9 cellular contexts compared by ENCODE assay signal in genomic region chr4:2365054-2365912, GRCh38. TPM values are rescaled to one million over a fixed set of nuclear protein-coding genes. Genes with fewer than 3 reads are reported as not detected.
DNase-seq lines count a peak whose midpoint lies in the region; ATAC-seq lines count a peak whose summit lies in the region.
"Had no signal": no experiment of that assay in that cellular context is flagged by ENCODE, and none has a peak within 500 bp of the region (broad histone marks: within the 10 kb centered on the region; RNA-seq: fewer than 3 reads in every experiment).

No MANE protein-coding gene starts in this region.

- H3K27me3 Mint-ChIP-seq in effector memory CD8-positive, alpha-beta T cell = no peaks in the 10 kb centered on the region
- H3K27me3 Mint-ChIP-seq in naive thymus-derived CD8-positive, alpha-beta T cell = no peaks in the 10 kb centered on the region

- no peak for DNase-seq in Right ventricle myocardium inferior (ENCODE audit: missing footprints)
- DNase-seq in cardiac septum (ENCODE audit: low spot score) = no peak
- DNase-seq in effector memory CD8-positive, alpha-beta T cell = no peak
- peak in 6 of 10 donors; percentile 14 to 48 (median 20) for DNase-seq in naive thymus-derived CD8-positive, alpha-beta T cell
- DNase-seq in NCI-H187 (lab: John Stamatoyannopoulos, UW) = no peak
- no peak for DNase-seq in nucleus accumbens (lab: John Stamatoyannopoulos, UW)
- DNase-seq: DMS153 had no signal

- ATAC-seq in Right ventricle myocardium inferior (peak; percentile 14), HG02610 (IDR thresholded peaks at IDR 0.05; ENCODE audit: unreplicated experiment) (no peak), HG03159 (IDR thresholded peaks at IDR 0.05; ENCODE audit: unreplicated experiment) (no peak)
- ATAC-seq in effector memory CD8-positive, alpha-beta T cell (replicated peaks) = peak; percentile 41
- ATAC-seq in naive thymus-derived CD8-positive, alpha-beta T cell = peak; percentile 47 to 60

- intact Hi-C loops in Right ventricle myocardium inferior (cut with DNase I) = no loop called here
- intact Hi-C loops in cardiac septum (cut with DNase I) = no loop called here

- peak overlapping the region; percentile 50 to 87 for H3K4me3 Mint-ChIP-seq in effector memory CD8-positive, alpha-beta T cell
- peak overlapping the region; percentile 52 to 92 (median 74) for H3K4me3 Mint-ChIP-seq in naive thymus-derived CD8-positive, alpha-beta T cell

- POLR2A ChIA-PET in naive thymus-derived CD8-positive, alpha-beta T cell (lab: Charles Lee) = interaction anchor here (1.1 to 2.0 kb wide), 3 partner anchors 68 to 103 kb away, joined by 4 to 6 read pairs (median 4); partner anchors contain the start of gene MXD4

- H3K4me1 Mint-ChIP-seq in effector memory CD8-positive, alpha-beta T cell (ENCODE audit: low read depth in 2 of 2) = peaks cover 15 to 29% of the 10 kb centered on the region in 2 donors
- H3K4me1 Mint-ChIP-seq in naive thymus-derived CD8-positive, alpha-beta T cell = peaks cover 7 to 24% (median 19%) of the 10 kb centered on the region in 4 donors

- H3K27ac Mint-ChIP-seq in effector memory CD8-positive, alpha-beta T cell = peak overlapping the region; percentile 44 to 86
- H3K27ac Mint-ChIP-seq in naive thymus-derived CD8-positive, alpha-beta T cell = peak overlapping the region in 6 of 10 donors; percentile 14 to 96 (median 83)

- peaks cover 3% of the 10 kb centered on the region for H3K36me3 Mint-ChIP-seq in effector memory CD8-positive, alpha-beta T cell (ENCODE audit: insufficient read depth)
- H3K36me3 Mint-ChIP-seq in naive thymus-derived CD8-positive, alpha-beta T cell = peaks cover 0 to 1% (median 0%) of the 10 kb centered on the region in 3 donors

- H3K9me3 Mint-ChIP-seq in effector memory CD8-positive, alpha-beta T cell = no peaks in the 10 kb centered on the region
- peaks cover 0 to 5% (median 0%) of the 10 kb centered on the region in 9 donors for H3K9me3 Mint-ChIP-seq in naive thymus-derived CD8-positive, alpha-beta T cell

RNA-seq across cellular contexts. Expression of gene ZFYVE28, which starts 53.2 kb away (rescaled TPM):
- total RNA-seq in Right ventricle myocardium inferior (6.5 TPM), cardiac septum (4.4 TPM)
- total RNA-seq in naive thymus-derived CD8-positive, alpha-beta T cell = 10 to 100 TPM; 11.8 to 12.3 TPM
- 1 to 10 TPM; 5.0 to 8.5 (median 6.4) TPM for polyA plus RNA-seq in naive thymus-derived CD8-positive, alpha-beta T cell

RNA-seq across cellular contexts. Expression of gene CFAP99, which starts 53.5 kb away (rescaled TPM):
- total RNA-seq in Right ventricle myocardium inferior = not detected
- not detected for total RNA-seq in cardiac septum
- not detected for total RNA-seq in naive thymus-derived CD8-positive, alpha-beta T cell
- under 1 TPM in 1 of 3 donors, not detected in 2; 0.05 TPM for polyA plus RNA-seq in naive thymus-derived CD8-positive, alpha-beta T cell

Comparison
In these comparisons a context has a peak if more than half of its experiments do, and no peak if none do; other contexts are left out.
1. ATAC-seq: peak in Right ventricle myocardium inferior (single experiment), effector memory CD8-positive, alpha-beta T cell (single experiment) and naive thymus-derived CD8-positive, alpha-beta T cell (2 of 2); none in HG02610 (single experiment) and HG03159 (single experiment).
2. DNase-seq: peak in naive thymus-derived CD8-positive, alpha-beta T cell (6 of 10); none in Right ventricle myocardium inferior (single experiment), cardiac septum (single experiment), effector memory CD8-positive, alpha-beta T cell (0 of 3), NCI-H187 (0 of 2) and nucleus accumbens (0 of 56).